In the genomic region with DNA sequence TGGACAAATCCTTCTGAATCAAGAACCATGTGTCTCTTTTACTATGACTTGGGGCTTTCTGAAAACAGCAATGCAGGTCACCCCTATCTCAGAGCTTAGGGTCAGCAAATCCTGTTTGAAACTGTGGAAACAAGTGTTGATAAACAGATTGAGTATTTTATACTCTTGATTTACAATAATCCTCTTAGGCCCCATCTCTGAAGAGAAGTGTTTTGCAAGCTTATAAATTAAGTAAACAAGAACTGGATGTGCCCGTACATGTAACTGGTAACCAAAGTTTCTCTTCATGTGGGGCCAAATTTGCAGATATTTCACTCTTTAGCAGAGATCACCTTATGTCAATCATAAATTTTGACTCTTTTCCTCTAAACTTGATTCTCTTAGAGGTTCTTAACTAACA, we compare ENCODE assay signal across 1 cellular context.
TF ChIP-seq lines count a peak whose summit lies in the region.

No MANE protein-coding gene starts in this region.

TF ChIP-seq in IMR-90, 13 proteins besides CTCF, POLR2A, EP300 and RAD21 (continued from another document):
- TF ChIP-seq, protein P1, sequence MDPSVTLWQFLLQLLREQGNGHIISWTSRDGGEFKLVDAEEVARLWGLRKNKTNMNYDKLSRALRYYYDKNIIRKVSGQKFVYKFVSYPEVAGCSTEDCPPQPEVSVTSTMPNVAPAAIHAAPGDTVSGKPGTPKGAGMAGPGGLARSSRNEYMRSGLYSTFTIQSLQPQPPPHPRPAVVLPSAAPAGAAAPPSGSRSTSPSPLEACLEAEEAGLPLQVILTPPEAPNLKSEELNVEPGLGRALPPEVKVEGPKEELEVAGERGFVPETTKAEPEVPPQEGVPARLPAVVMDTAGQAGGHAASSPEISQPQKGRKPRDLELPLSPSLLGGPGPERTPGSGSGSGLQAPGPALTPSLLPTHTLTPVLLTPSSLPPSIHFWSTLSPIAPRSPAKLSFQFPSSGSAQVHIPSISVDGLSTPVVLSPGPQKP (IDR thresholded peaks at IDR 0.05; ENCODE audit: borderline replicate concordance, low read depth, low read length), result no peak
- TF ChIP-seq, protein P2, sequence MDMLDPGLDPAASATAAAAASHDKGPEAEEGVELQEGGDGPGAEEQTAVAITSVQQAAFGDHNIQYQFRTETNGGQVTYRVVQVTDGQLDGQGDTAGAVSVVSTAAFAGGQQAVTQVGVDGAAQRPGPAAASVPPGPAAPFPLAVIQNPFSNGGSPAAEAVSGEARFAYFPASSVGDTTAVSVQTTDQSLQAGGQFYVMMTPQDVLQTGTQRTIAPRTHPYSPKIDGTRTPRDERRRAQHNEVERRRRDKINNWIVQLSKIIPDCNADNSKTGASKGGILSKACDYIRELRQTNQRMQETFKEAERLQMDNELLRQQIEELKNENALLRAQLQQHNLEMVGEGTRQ (IDR thresholded peaks at IDR 0.05; ENCODE audit: low read depth, low read length), result no peak
- TF ChIP-seq RCOR1 (IDR thresholded peaks at IDR 0.05; ENCODE audit: insufficient replicate concordance, low read length) (no peak), MAZ (IDR thresholded peaks at IDR 0.05; ENCODE audit: borderline replicate concordance, low read depth, low read length) (no peak), RFX5 (IDR thresholded peaks at IDR 0.05; ENCODE audit: low read depth, low read length) (no peak), MAFK (IDR thresholded peaks at IDR 0.05; ENCODE audit: low read depth, low read length) (no peak), SMC3 (IDR thresholded peaks at IDR 0.05; ENCODE audit: low read depth, low read length) (no peak), BHLHE40 (IDR thresholded peaks at IDR 0.05; ENCODE audit: low read depth, low read length) (no peak), CHD1 (IDR thresholded peaks at IDR 0.05; ENCODE audit: low read depth, low read length) (no peak), FOS (IDR thresholded peaks at IDR 0.05; ENCODE audit: low read depth, low read length) (no peak)
